ENCODE assay signal across 8 cellular contexts in genomic region chr3:17740703-17741102, GRCh38. TPM values are rescaled to one million over a fixed set of nuclear protein-coding genes. Genes with fewer than 3 reads are reported as not detected.
DNase-seq lines count a peak whose midpoint lies in the region; ATAC-seq and TF ChIP-seq lines count a peak whose summit lies in the region.

No MANE protein-coding gene starts in this region.

- H3K9me3 ChIP-seq in OCI-LY1 (ENCODE audit: low read length): no peaks in the 10 kb centered on the region

- H3K27me3 Mint-ChIP-seq in chondrocyte (ENCODE audit: low read depth): no peaks in the 10 kb centered on the region
- H3K27me3 Mint-ChIP-seq in naive B cell: no peaks in the 10 kb centered on the region

- intact Hi-C loops in head of caudate nucleus (cut with DNase I): loop anchor here (5.0 kb wide), 1 partner anchor 98 kb away; no protein-coding TSS in a partner anchor

- H3K9ac ChIP-seq in OCI-LY1 (ENCODE audit: low read length): peak overlapping the region; percentile 85

- in situ Hi-C loops in ACHN (cut with HindIII; ENCODE audit: low pct_ligation_motif_present, low pct_unique_long_range_greater_than_20kb, low sequenced_read_pairs): no loop called here

- H3F3A ChIP-seq in OCI-LY1 (ENCODE audit: insufficient read depth, low read length): no peaks in the 10 kb centered on the region

- H4K20me1 ChIP-seq in OCI-LY1 (ENCODE audit: insufficient read depth, low read length): no peaks in the 10 kb centered on the region

- H3K36me3 ChIP-seq in OCI-LY1 (ENCODE audit: insufficient read depth, low read length): no peaks in the 10 kb centered on the region

- peak; percentile 33 for DNase-seq in ACHN
- DNase-seq in chondrocyte (ENCODE audit: low spot score): no peak
- no peak for DNase-seq in naive B cell
- no peak for DNase-seq in stimulated activated CD4-positive, alpha-beta T cell treated with anti-CD3 and anti-CD28 coated beads, Interleukin-2, amount 100 ng/mL, for 48 hours
- DNase-seq in head of caudate nucleus: no peak
- no peak for DNase-seq in NCI-H128 (lab: John Stamatoyannopoulos, UW; ENCODE audit: unreplicated experiment)

- peak overlapping the region; percentile 94 for H3K27ac ChIP-seq in OCI-LY1 (ENCODE audit: low read depth, low read length, poor library complexity, severe bottlenecking)

- H3K4me2 ChIP-seq in OCI-LY1 (ENCODE audit: low read length): peak overlapping the region; percentile 91

- H3K9me2 ChIP-seq in OCI-LY1 (ENCODE audit: low read depth, low read length): no peaks in the 10 kb centered on the region

- H3K4me3 Mint-ChIP-seq in chondrocyte (ENCODE audit: unreplicated experiment): peak overlapping the region; percentile 94
- H3K4me3 Mint-ChIP-seq in naive B cell: peak overlapping the region; percentile 56 to 97 (median 92)

- H3K27ac Mint-ChIP-seq in chondrocyte (ENCODE audit: unreplicated experiment): peak overlapping the region; percentile 99
- peak overlapping the region; percentile 66 to 100 (median 97) for H3K27ac Mint-ChIP-seq in naive B cell

- H3K36me3 Mint-ChIP-seq in chondrocyte (ENCODE audit: low read depth): no peaks in the 10 kb centered on the region
- peaks cover under 1 to 3% of the 10 kb centered on the region in 2 donors for H3K36me3 Mint-ChIP-seq in naive B cell

- peak overlapping the region; percentile 68 for H3K4me3 ChIP-seq in OCI-LY1 (ENCODE audit: low read depth, low read length, poor library complexity, severe bottlenecking)

- peaks cover 25% of the 10 kb centered on the region for H3K79me2 ChIP-seq in OCI-LY1 (ENCODE audit: insufficient read depth, low read length)

- no peaks in the 10 kb centered on the region for H3K27me3 ChIP-seq in OCI-LY1 (ENCODE audit: insufficient read depth, low read length)

- TF ChIP-seq CTCF in OCI-LY1 (IDR thresholded peaks at IDR 0.05; ENCODE audit: low read length) (no peak), chondrocyte (IDR thresholded peaks at IDR 0.05) (no peak)

- H3K4me1 Mint-ChIP-seq in chondrocyte (ENCODE audit: low read depth): peaks cover 25% of the 10 kb centered on the region
- H3K4me1 Mint-ChIP-seq in naive B cell: peaks cover 46 to 58% (median 53%) of the 10 kb centered on the region in 3 donors

- peaks cover 52% of the 10 kb centered on the region for H3K4me1 ChIP-seq in OCI-LY1 (ENCODE audit: insufficient read depth, low read length, severe bottlenecking)

- no peak overlapping the region for H2AFZ ChIP-seq in OCI-LY1 (ENCODE audit: low read length)

- H3K9me3 Mint-ChIP-seq in chondrocyte (ENCODE audit: low read depth) (no peaks in the 10 kb centered on the region), naive B cell (no peaks in the 10 kb centered on the region)

- ATAC-seq in GM18511 (IDR thresholded peaks at IDR 0.05; ENCODE audit: unreplicated experiment) (peak; percentile 9), naive B cell (ENCODE audit: low read depth in 2 of 2) (no peak)

RNA-seq across cellular contexts. Expression of gene TBC1D5, which starts 1.7 kb away (rescaled TPM):
- total RNA-seq in chondrocyte: 44.6 to 52.0 TPM (median 44.7 TPM) in 3 replicates
- 10 to 100 TPM; 54.7 to 83.0 (median 73.6) TPM for polyA plus RNA-seq in naive B cell (ENCODE audit: low read depth in 6 of 6)
